ENCODE assay signal across 15 cellular contexts in the genomic region with DNA sequence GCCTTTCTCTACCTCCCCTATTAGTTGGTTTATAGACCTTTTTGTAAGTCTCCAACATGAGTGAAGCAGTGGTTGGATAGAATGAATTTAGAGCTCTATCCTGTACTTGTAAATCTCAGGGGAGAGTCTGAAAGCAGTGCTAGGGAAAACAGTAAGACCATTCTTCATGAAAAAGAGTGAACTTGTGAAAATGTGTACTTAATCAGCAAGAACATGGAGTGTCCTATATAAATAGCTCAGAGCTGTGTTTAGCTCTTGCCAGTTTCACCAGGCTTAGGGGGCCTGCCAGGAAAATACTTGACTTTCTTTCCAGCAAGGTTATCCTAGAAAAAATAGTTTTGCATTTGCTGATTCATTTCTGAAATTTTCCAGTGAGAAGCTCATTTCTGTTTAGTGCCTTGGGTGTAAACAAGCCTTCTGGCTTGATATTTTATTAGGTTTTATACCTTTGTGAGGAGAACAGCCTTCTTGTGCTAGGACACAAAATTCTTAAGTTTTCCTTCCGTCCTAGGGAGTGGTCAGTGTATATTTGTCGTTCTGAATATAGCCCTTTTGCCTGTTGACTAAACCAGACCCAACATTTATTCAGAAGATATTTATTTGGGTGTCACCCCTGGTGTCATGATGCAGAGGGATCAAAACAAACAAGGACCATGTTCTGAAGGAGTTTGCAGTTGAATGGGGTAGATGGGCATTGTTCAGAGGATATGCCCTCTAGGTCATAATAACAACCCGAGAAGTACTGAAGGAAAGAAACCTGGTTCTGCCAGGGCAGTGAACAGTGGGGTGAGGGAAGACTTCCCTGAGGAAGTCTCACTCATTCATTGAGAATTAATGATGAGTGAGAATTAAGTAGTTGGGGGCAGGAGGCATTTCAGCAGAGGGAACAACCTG. TPM values are rescaled to one million over a fixed set of nuclear protein-coding genes. Genes with fewer than 3 reads are reported as not detected.
DNase-seq lines count a peak whose midpoint lies in the region; ATAC-seq, FAIRE-seq and TF ChIP-seq lines count a peak whose summit lies in the region.
"Had no signal": no experiment of that assay in that cellular context is flagged by ENCODE, and none has a peak within 500 bp of the region (broad histone marks: within the 10 kb centered on the region; RNA-seq: fewer than 3 reads in every experiment).

No MANE protein-coding gene starts in this region.

- H3K9me1 ChIP-seq in IMR-90 (ENCODE audit: insufficient read depth, low read length) (peaks cover 31% of the 10 kb centered on the region), endothelial cell of umbilical vein (replicated peaks; ENCODE audit: control insufficient read depth, extremely low read depth, insufficient read depth, low read length) (no peaks in the 10 kb centered on the region)

- FAIRE-seq in endothelial cell of umbilical vein (lab: Jason Lieb, UNC) (peak; percentile 63), D721Med (lab: Jason Lieb, UNC) (no peak)
- FAIRE-seq: GM12892, RCC 7860 had no signal

- no peak for TF ChIP-seq RAD21 in IMR-90 (IDR thresholded peaks at IDR 0.05; ENCODE audit: low read length)

- 0 out of 2 replicates have a peak overlapping the region, but pooled peaks have one; percentile 10 for H4K91ac ChIP-seq in IMR-90 (ENCODE audit: insufficient read depth, low read depth, low read length)

- in situ Hi-C loops in IMR-90 (cut with MboI; ENCODE audit: low sequenced_read_pairs), result no loop called here

- no CpG with 5 or more reads among the region's 3 CpGs for WGBS in IMR-90 (ENCODE audit: extremely low coverage in 2 of 2, insufficient read length in 1 of 2), 2 experiments
- 46% methylated on average over 3 of the region's 3 CpGs for WGBS in suprapubic skin

- peak overlapping the region; percentile 79; the same call in 1 of the 2 replicates for H3K27ac ChIP-seq in IMR-90 (ENCODE audit: insufficient read depth, low read length)
- peak overlapping the region; percentile 92 for H3K27ac ChIP-seq in endothelial cell of umbilical vein (ENCODE audit: insufficient read depth, low read depth, low read length)
- peak overlapping the region; percentile 67 for H3K27ac ChIP-seq in suprapubic skin

- POLR2A ChIA-PET in IMR-90 (lab: Charles Lee; ENCODE audit: unreplicated experiment) (no interaction called here), endothelial cell of umbilical vein (lab: Charles Lee) (interaction anchor here (1.1 kb wide), 1 partner anchor 55 kb away, joined by 4 read pairs; no protein-coding TSS in a partner anchor)

- H4K8ac ChIP-seq in IMR-90 (ENCODE audit: low read depth in 2 of 2, low read length in 2 of 2), result peak overlapping the region in 1 of 2 experiments; percentile 7; a peak in 1 of 4 replicates

- CTCF ChIA-PET in IMR-90 (lab: Yijun Ruan, JAX) (interaction anchor here (0.7 kb wide), 1 partner anchor 66 kb away, joined by 3 read pairs; no protein-coding TSS in a partner anchor), endothelial cell of umbilical vein (lab: Charles Lee) (interaction anchor here (0.7 to 1.0 kb wide), 5 partner anchors 10 to 272 kb away, joined by 3 to 8 read pairs (median 4); no protein-coding TSS in a partner anchor)

- peaks cover 76% of the 10 kb centered on the region for H3K79me2 ChIP-seq in endothelial cell of umbilical vein (ENCODE audit: control insufficient read depth, insufficient read depth, low read length)

- peak overlapping the region; percentile 59 for H4K5ac ChIP-seq in IMR-90 (ENCODE audit: low read depth, low read length)

- H3K23ac ChIP-seq in IMR-90 (ENCODE audit: low read depth, low read length), result peak overlapping the region; percentile 48

- H2AK9ac ChIP-seq in IMR-90 (replicated peaks; ENCODE audit: low read depth, low read length, poor library complexity), result no peak overlapping the region

- TF ChIP-seq CTCF in IMR-90 (conservative IDR thresholded peaks at IDR 0.05; ENCODE audit: low read depth, low read length) (no peak), endothelial cell of umbilical vein (IDR thresholded peaks at IDR 0.05; ENCODE audit: extremely low read depth in 1 of 2, insufficient read depth in 1 of 2, low read depth in 1 of 2, low read length in 2 of 2) (no peak), suprapubic skin (IDR thresholded peaks at IDR 0.05) (no peak), D721Med (IDR thresholded peaks at IDR 0.05; ENCODE audit: insufficient read depth, missing control alignments) (no peak)

- peak overlapping the region; percentile 86 for H3K18ac ChIP-seq in IMR-90 (ENCODE audit: low read depth, low read length)

- H3K4me3 ChIP-seq in IMR-90 (ENCODE audit: insufficient read depth, low read depth, low read length) (no peak overlapping the region), endothelial cell of umbilical vein (replicated peaks in 1 of 3; ENCODE audit: insufficient read depth in 1 of 3, low read depth in 1 of 3, low read length in 3 of 3) (peak overlapping the region in 1 of 3 experiments; percentile 41), suprapubic skin (no peak overlapping the region)
- H3K4me3 ChIP-seq: K562 had no signal

- dilution Hi-C loops in IMR-90 (cut with HindIII; ENCODE audit: low sequenced_read_pairs, unreplicated experiment) (no loop called here), endothelial cell of umbilical vein (cut with MboI; ENCODE audit: extremely low pct_ligation_motif_present, low sequenced_read_pairs) (no loop called here)

- 0 out of 2 replicates have a peak overlapping the region, but pooled peaks have one; percentile 36 for H3K9ac ChIP-seq in IMR-90 (ENCODE audit: low read depth, low read length)
- H3K9ac ChIP-seq in endothelial cell of umbilical vein (replicated peaks; ENCODE audit: extremely low read depth, insufficient read depth, low read length), result peak overlapping the region; percentile 52

- H2AFZ ChIP-seq in IMR-90 (replicated peaks; ENCODE audit: low read length, poor library complexity), result no peak overlapping the region
- no peak overlapping the region for H2AFZ ChIP-seq in endothelial cell of umbilical vein (ENCODE audit: low read depth, low read length)

- H2BK120ac ChIP-seq in IMR-90 (ENCODE audit: low read depth, low read length), result peak overlapping the region; percentile 50

- intact Hi-C loops in IMR-90 (cut with micrococcal nuclease), result no loop called here
- intact Hi-C loops in endothelial cell of umbilical vein (cut with micrococcal nuclease), result loop anchor here (1.0 to 10.0 kb wide), 3 partner anchors 54 to 1614 kb away; a partner anchor contains a TSS

- DNase-seq in IMR-90 (peak; percentile 69), endothelial cell of umbilical vein (ENCODE audit: low read depth, low spot score) (peak; percentile 91), lung microvascular endothelial cell (ENCODE audit: low read depth in 2 of 2) (peak; percentile 57 to 87), suprapubic skin (ENCODE audit: low spot score in 2 of 2) (no peak), GM19240 (ENCODE audit: insufficient read length, low spot score) (no peak), NCI-H524 (lab: John Stamatoyannopoulos, UW) (no peak), D721Med (ENCODE audit: insufficient read length, low spot score) (no peak), iPS-NIHi11 (ENCODE audit: low spot score) (no peak)
- DNase-seq: activated B cell treated with CpG ODN at 0.5 μM for 24 hours; Caco-2; stimulated activated CD4-positive, alpha-beta T cell treated with anti-CD3 and anti-CD28 coated beads, Interleukin-15, amount 100 ng/mL, for 24 hours; stimulated activated naive CD8-positive, alpha-beta T cell treated with anti-CD3 and anti-CD28 coated beads, Interleukin-15, amount 100 ng/mL, for 72 hours had no signal

- H2AK5ac ChIP-seq in IMR-90 (ENCODE audit: low read depth, low read length), result peak overlapping the region; percentile 33; the same call in 1 of the 2 replicates

- H3K27me3 ChIP-seq in IMR-90 (ENCODE audit: control insufficient read depth, insufficient read depth, low read length) (no peaks in the 10 kb centered on the region), endothelial cell of umbilical vein (ENCODE audit: control insufficient read depth in 2 of 2, insufficient read depth in 2 of 2, low read length in 2 of 2) (no peaks in the 10 kb centered on the region), suprapubic skin (no peaks in the 10 kb centered on the region)

- peak overlapping the region; percentile 90 for H2BK5ac ChIP-seq in IMR-90 (ENCODE audit: low read depth, low read length, poor library complexity, severe bottlenecking)

- H2BK15ac ChIP-seq in IMR-90 (ENCODE audit: low read depth, low read length), result no peak overlapping the region

- peak overlapping the region; percentile 19; the same call in 1 of the 2 replicates for H3K4ac ChIP-seq in IMR-90 (ENCODE audit: low read depth, low read length)

- H2BK20ac ChIP-seq in IMR-90 (ENCODE audit: low read depth, low read length), result peak overlapping the region; percentile 43; the same call in 1 of the 2 replicates

- H3K4me2 ChIP-seq in IMR-90 (ENCODE audit: low read depth, low read length), result peak overlapping the region; percentile 84
- peak overlapping the region; percentile 85 for H3K4me2 ChIP-seq in endothelial cell of umbilical vein (ENCODE audit: insufficient read depth, low read length)

- peaks cover 41 to 82% of the 10 kb centered on the region in 2 experiments for H3K79me1 ChIP-seq in IMR-90 (ENCODE audit: low read depth in 1 of 2, low read length in 2 of 2)

- no peak for TF ChIP-seq POLR2A in IMR-90 (IDR thresholded peaks at IDR 0.05; ENCODE audit: low read depth, low read length)
- no peak for TF ChIP-seq POLR2A in endothelial cell of umbilical vein (IDR thresholded peaks at IDR 0.05; ENCODE audit: low read depth, low read length)
- no peak for TF ChIP-seq POLR2A in suprapubic skin (IDR thresholded peaks at IDR 0.05)

- no peak overlapping the region for H3K56ac ChIP-seq in IMR-90 (ENCODE audit: extremely low read depth, insufficient read depth, low read length)

- no peak for TF ChIP-seq EP300 in suprapubic skin (IDR thresholded peaks at IDR 0.05)

- H3K36me3 ChIP-seq in IMR-90 (ENCODE audit: control insufficient read depth, insufficient read depth, low read length) (no peaks in the 10 kb centered on the region), endothelial cell of umbilical vein (ENCODE audit: control insufficient read depth in 2 of 2, extremely low read depth in 1 of 2, insufficient read depth in 2 of 2, low read length in 2 of 2) (no peaks in the 10 kb centered on the region), suprapubic skin (no peaks in the 10 kb centered on the region)

- H3K4me1 ChIP-seq in IMR-90 (ENCODE audit: control insufficient read depth, insufficient read depth, low read length) (peaks cover 24% of the 10 kb centered on the region), endothelial cell of umbilical vein (ENCODE audit: control insufficient read depth, extremely low read depth, insufficient read depth, low read length) (peaks cover 51% of the 10 kb centered on the region), suprapubic skin (peaks cover 60% of the 10 kb centered on the region)

- H3K9me3 ChIP-seq in IMR-90 (ENCODE audit: control insufficient read depth, insufficient read depth, low read length), result no peaks in the 10 kb centered on the region
- H3K9me3 ChIP-seq in endothelial cell of umbilical vein (replicated peaks; ENCODE audit: control insufficient read depth, insufficient read depth, low read length), result no peaks in the 10 kb centered on the region
- H3K9me3 ChIP-seq in suprapubic skin, result no peaks in the 10 kb centered on the region
- H3K9me3 ChIP-seq: Caco-2 had no signal

- peaks cover 52% of the 10 kb centered on the region for H4K20me1 ChIP-seq in IMR-90 (ENCODE audit: insufficient read depth, low read length)
- H4K20me1 ChIP-seq in endothelial cell of umbilical vein (replicated peaks; ENCODE audit: control insufficient read depth, extremely low read depth, insufficient read depth, low read length), result no peaks in the 10 kb centered on the region

- H3K14ac ChIP-seq in IMR-90 (replicated peaks; ENCODE audit: low read depth, low read length), result peak overlapping the region; percentile 58

- BruUV-seq in IMR-90 (replicated peaks; lab: Mats Ljungman, UMichigan) (no TSS peak), endothelial cell of umbilical vein (replicated peaks; lab: Mats Ljungman, UMichigan) (no TSS peak)

- peak; percentile 76 for ATAC-seq in IMR-90 (ENCODE audit: low read depth)
- ATAC-seq: stimulated activated naive CD8-positive, alpha-beta T cell treated with anti-CD3 and anti-CD28 coated beads, Interleukin-15, amount 100 ng/mL, for 72 hours had no signal

RNA-seq across cellular contexts. Expression of a gene that starts 7.6 kb away (rescaled TPM):
- total RNA-seq in IMR-90 (2012; rRNA removed) (39.1 and 40.5 TPM in 2 replicates), endothelial cell of umbilical vein (26.1 and 32.6 TPM in 2 replicates), lung microvascular endothelial cell (36.0 and 51.6 TPM in 2 replicates), suprapubic skin (10 to 100 TPM; 29.9 to 84.7 (median 39.1) TPM)
- polyA plus RNA-seq in IMR-90 (2012; rRNA removed) (8.4 and 10.3 TPM in 2 replicates), endothelial cell of umbilical vein (8.6 and 12.7 TPM in 2 replicates)
- polyA plus RNA-seq in IMR-90 (2012; cell fraction: cytosol; rRNA removed), result 3.0 and 4.6 TPM in 2 replicates
- polyA plus RNA-seq in IMR-90 (2012; cell fraction: nucleus; rRNA removed; ENCODE audit: low replicate concordance), result 6.2 and 20.1 TPM in 2 replicates
- 10.6 and 11.0 TPM in 2 replicates for polyA plus RNA-seq in endothelial cell of umbilical vein (2011; cell fraction: cytosol; rRNA removed)
- polyA plus RNA-seq in endothelial cell of umbilical vein (2011; cell fraction: nucleus; rRNA removed), result 35.7 and 68.9 TPM in 2 replicates
- 18.8 and 24.0 TPM in 2 replicates for polyA plus RNA-seq in endothelial cell of umbilical vein (2012)
- 60.9 and 66.9 TPM in 2 replicates for polyA minus RNA-seq in endothelial cell of umbilical vein
- 29.8 TPM for polyA minus RNA-seq in endothelial cell of umbilical vein (2011; cell fraction: cytosol; rRNA and poly(A)+ RNA removed)
- 47.1 and 51.0 TPM in 2 replicates for polyA minus RNA-seq in endothelial cell of umbilical vein (2011; cell fraction: nucleus; rRNA and poly(A)+ RNA removed)

Comparison
In these comparisons a context has a peak if more than half of its experiments do, and no peak if none do; other contexts are left out.
1. DNase-seq: peak in IMR-90 (single experiment), endothelial cell of umbilical vein (single experiment) and lung microvascular endothelial cell (2 of 2); none in suprapubic skin (0 of 2), GM19240 (single experiment), NCI-H524 (0 of 2), D721Med (single experiment) and iPS-NIHi11 (single experiment).
2. Peak in every context shown above with its lines, with median percentiles within 50 percentile points of each other: H3K27ac ChIP-seq.